ENCODE assay signal across 7 cellular contexts in the genomic region with DNA sequence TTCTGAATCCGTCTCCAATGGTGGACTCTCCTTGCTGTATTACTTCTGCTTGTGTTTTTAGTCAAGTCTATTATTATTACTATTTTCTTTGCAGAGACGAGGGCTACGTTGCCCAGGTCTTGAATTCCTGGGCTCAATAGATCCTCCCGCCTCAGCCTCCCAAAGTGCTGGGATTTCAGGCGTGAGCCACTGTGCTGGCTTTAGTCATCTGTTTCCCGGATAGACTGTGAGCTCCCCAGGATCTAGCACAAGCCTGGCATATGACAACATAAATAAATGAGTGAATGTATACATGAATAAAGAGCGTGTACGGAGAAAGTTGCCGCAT. TPM values are rescaled to one million over a fixed set of nuclear protein-coding genes. Genes with fewer than 3 reads are reported as not detected.
DNase-seq lines count a peak whose midpoint lies in the region; ATAC-seq and TF ChIP-seq lines count a peak whose summit lies in the region.

No MANE protein-coding gene starts in this region.

- H3K4me3 Mint-ChIP-seq in GM23338: peak overlapping the region; percentile 99

- H3K4me1 ChIP-seq in GM23338 (ENCODE audit: insufficient read depth): peaks cover 9% of the 10 kb centered on the region; the same call in 1 of the 2 replicates

- peak overlapping the region; percentile 80 for H2AFZ ChIP-seq in GM23338

- TF ChIP-seq CTCF in GM23338 (conservative IDR thresholded peaks at IDR 0.05; ENCODE audit: low read depth in 2 of 2) (no peak), RWPE1 (conservative IDR thresholded peaks at IDR 0.05; ENCODE audit: low read depth) (no peak), fibroblast of villous mesenchyme (IDR thresholded peaks at IDR 0.05; ENCODE audit: insufficient read depth, low read depth, low read length) (no peak)

- H3K36me3 Mint-ChIP-seq in GM23338 (ENCODE audit: low read depth): peaks cover 3% of the 10 kb centered on the region; the same call in 1 of the 3 replicates

- H3K27ac ChIP-seq in GM23338 (ENCODE audit: low read depth) (0 out of 2 replicates have a peak overlapping the region, but pooled peaks have one; percentile 26), RWPE1 (peak overlapping the region; percentile 76)

- CTCF ChIA-PET in RWPE1 (lab: Yijun Ruan, JAX): interaction anchor here (0.6 to 1.2 kb wide), 7 partner anchors 15 to 581 kb away, joined by 3 to 4 read pairs (median 3); partner anchors contain the start of gene CAMLG
- CTCF ChIA-PET in HEK293T (lab: Yijun Ruan, JAX): interaction anchor here (0.5 to 1.6 kb wide), 5 partner anchors 9 to 148 kb away, joined by 3 to 6 read pairs (median 5); no protein-coding TSS in a partner anchor

- H3K27me3 ChIP-seq in GM23338 (ENCODE audit: insufficient read depth): peaks cover 9% of the 10 kb centered on the region; the same call in 1 of the 2 replicates

- H3K4me3 ChIP-seq in GM23338 (peak overlapping the region; percentile 95), fibroblast of villous mesenchyme (ENCODE audit: low read depth, low read length) (peak overlapping the region; percentile 96), skeletal muscle cell (ENCODE audit: low read depth, low read length) (peak overlapping the region; percentile 82)

- peaks cover 45% of the 10 kb centered on the region for H3K79me2 ChIP-seq in GM23338 (replicated peaks; ENCODE audit: insufficient read depth)

- POLR2A ChIA-PET in RWPE1 (lab: Yijun Ruan, JAX; ENCODE audit: low non-redundant PET) (interaction anchor here (0.6 to 0.7 kb wide), 2 partner anchors 146 to 539 kb away, joined by 3 read pairs; no protein-coding TSS in a partner anchor), HEK293T (lab: Yijun Ruan, JAX) (interaction anchor here (0.9 to 4.1 kb wide), 9 partner anchors 9 to 147 kb away, joined by 3 to 59 read pairs (median 6); partner anchors contain the start of genes CAMLG, PCBD2 and SEC24A)

- H4K20me1 ChIP-seq in GM23338 (replicated peaks; ENCODE audit: insufficient read depth): peaks cover 30% of the 10 kb centered on the region

- H3K36me3 ChIP-seq in GM23338 (ENCODE audit: insufficient read depth): no peaks in the 10 kb centered on the region

- peak; percentile 41 for ATAC-seq in GM23338

- no peaks in the 10 kb centered on the region; the same call in 1 of the 2 replicates for H3F3A ChIP-seq in GM23338 (replicated peaks; ENCODE audit: low read depth)

- peak overlapping the region; percentile 86 for H3K27ac Mint-ChIP-seq in GM23338

- no peaks in the 10 kb centered on the region for H3K9me2 ChIP-seq in GM23338 (ENCODE audit: insufficient read depth)

- H3K27me3 Mint-ChIP-seq in GM23338 (ENCODE audit: insufficient read depth, low read depth, poor library complexity): peaks cover 3% of the 10 kb centered on the region

- no peaks in the 10 kb centered on the region for H3K9me3 Mint-ChIP-seq in GM23338

- peaks cover 10% of the 10 kb centered on the region for H3K4me1 Mint-ChIP-seq in GM23338

- no peak for DNase-seq in GM23338 (ENCODE audit: low spot score)
- no peak for DNase-seq in RWPE1 (ENCODE audit: low spot score)
- no peak for DNase-seq in fibroblast of villous mesenchyme (ENCODE audit: low read depth)
- no peak for DNase-seq in skeletal muscle cell (ENCODE audit: low read depth)
- DNase-seq in GF-D8 (lab: John Stamatoyannopoulos, UW): no peak
- DNase-seq in HEK293T (ENCODE audit: extremely low spot score): no peak
- no peak for DNase-seq in cerebellar nuclear complex (lab: John Stamatoyannopoulos, UW)

- H3K4me2 ChIP-seq in GM23338: peak overlapping the region; percentile 77

TF ChIP-seq in GM23338, 12 proteins besides CTCF, POLR2A, EP300 and RAD21 (continues in another document):
- no peak for TF ChIP-seq ZNF331 (CRISPR knock-in tag; IDR thresholded peaks at IDR 0.05; ENCODE audit: low read depth)
- TF ChIP-seq JUNB (IDR thresholded peaks at IDR 0.05; ENCODE audit: unreplicated experiment): no peak

TF ChIP-seq in HEK293T, 16 proteins besides CTCF, POLR2A, EP300 and RAD21:
- TF ChIP-seq FOXM1 (IDR thresholded peaks at IDR 0.05; ENCODE audit: borderline replicate concordance): no peak
- no peak for TF ChIP-seq ARNT (IDR thresholded peaks at IDR 0.05)
- TF ChIP-seq CTBP1 (IDR thresholded peaks at IDR 0.05; ENCODE audit: borderline replicate concordance): no peak
- TF ChIP-seq TARDBP (IDR thresholded peaks at IDR 0.05): no peak
- TF ChIP-seq ELF4 (IDR thresholded peaks at IDR 0.05): no peak
- TF ChIP-seq LEF1 (IDR thresholded peaks at IDR 0.05; ENCODE audit: borderline replicate concordance): no peak
- no peak for TF ChIP-seq HDGF (IDR thresholded peaks at IDR 0.05; ENCODE audit: borderline replicate concordance)

RNA-seq across cellular contexts. Expression of gene DDX46, which starts 0.4 kb away (rescaled TPM):
- total RNA-seq in GM23338 (2014; rRNA removed; shearing (Covaris generic)): 69.0 and 85.6 TPM in 2 replicates
- polyA plus RNA-seq in GM23338 (2016; fragmentation: Nextera tagmentation; extraction: Ambion mirVana): 78.5 and 91.4 TPM in 2 replicates
- total RNA-seq in fibroblast of villous mesenchyme: 26.1 and 29.8 TPM in 2 replicates

RNA-seq across cellular contexts. Expression of gene CAMLG, which starts 19.8 kb away (rescaled TPM):
- total RNA-seq in GM23338 (2014; rRNA removed; shearing (Covaris generic)): 34.0 and 34.4 TPM in 2 replicates
- polyA plus RNA-seq in GM23338 (2016; fragmentation: Nextera tagmentation; extraction: Ambion mirVana): 75.0 and 85.6 TPM in 2 replicates
- 21.9 and 33.2 TPM in 2 replicates for total RNA-seq in fibroblast of villous mesenchyme
